24 cellular contexts compared by ENCODE assay signal in genomic region chr3:156792114-156792513, GRCh38. TPM values are rescaled to one million over a fixed set of nuclear protein-coding genes. Genes with fewer than 3 reads are reported as not detected.
DNase-seq lines count a peak whose midpoint lies in the region; ATAC-seq, FAIRE-seq and TF ChIP-seq lines count a peak whose summit lies in the region.
"Had no signal": no experiment of that assay in that cellular context is flagged by ENCODE, and none has a peak within 500 bp of the region (broad histone marks: within the 10 kb centered on the region; RNA-seq: fewer than 3 reads in every experiment).

No MANE protein-coding gene starts in this region.

- ATAC-seq in HepG2, result no peak
- no peak for ATAC-seq in HG03135 (IDR thresholded peaks at IDR 0.05; ENCODE audit: unreplicated experiment)

- no peaks in the 10 kb centered on the region for H4K20me1 ChIP-seq in HepG2 (ENCODE audit: insufficient read depth, low read length)

- no peak overlapping the region for H3K4me2 ChIP-seq in HepG2 (ENCODE audit: low read depth, low read length)
- H3K4me2 ChIP-seq in skeletal muscle satellite cell (ENCODE audit: low read length), result peak overlapping the region; percentile 5

- WGBS in HepG2 (ENCODE audit: low lambda C conversion rate), result 41% methylated on average over 3 of the region's 3 CpGs

- H3K4me3 Mint-ChIP-seq in T-helper 2 cell treated with Interferon-gamma antibody and Interleukin-4, amounts not matched to agents 5 μg/mL and 100 μg/mL, for 36 hours, result no peak overlapping the region
- H3K4me3 Mint-ChIP-seq: nephron progenitor cell had no signal

- H3K9me3 ChIP-seq in HepG2 (ENCODE audit: low read length), result no peaks in the 10 kb centered on the region
- no peaks in the 10 kb centered on the region for H3K9me3 ChIP-seq in skeletal muscle satellite cell (replicated peaks; ENCODE audit: low read length)
- H3K9me3 ChIP-seq: breast epithelium had no signal

- DNase-seq in T-helper 2 cell treated with Interferon-gamma antibody and Interleukin-4, amounts not matched to agents 5 μg/mL and 100 μg/mL, for 36 hours (ENCODE audit: low spot score), result no peak
- DNase-seq in T-helper 2 cell (no peak), astrocyte of the spinal cord (ENCODE audit: low read depth, low spot score) (peak; percentile 17), HepG2 (ENCODE audit: low spot score) (no peak), NCI-H2081 treated with DMSO at 0.1 percent for 48 hours (lab: John Stamatoyannopoulos, UW) (no peak), head of caudate nucleus (no peak)
- DNase-seq: 8988T; activated CD4-positive, alpha-beta T cell treated with anti-CD3 and anti-CD28 coated beads for 1 hour; activated effector memory CD4-positive, alpha-beta T cell treated with Interleukin-2 at 50 U/mL for 16 hours; COR-L47; dermis blood vessel endothelial cell; erythroblast; left cardiac atrium; midbrain; NCI-H1105; NCI-H2081; NCI-H446; nephron progenitor cell; NK-92 treated with Interleukin-12 subunit alpha and Interleukin-12 subunit beta, amount 100 ng/mL, for 24 hours had no signal

- no TSS peak for BruUV-seq in HepG2 (replicated peaks; lab: Mats Ljungman, UMichigan)

- no peak overlapping the region for H3K4me3 ChIP-seq in astrocyte of the spinal cord (ENCODE audit: low read depth, low read length)
- H3K4me3 ChIP-seq in HepG2 (replicated peaks in 1 of 3; ENCODE audit: insufficient read depth in 1 of 3, low read depth in 2 of 3, low read length in 3 of 3), result no peak overlapping the region
- H3K4me3 ChIP-seq in skeletal muscle satellite cell (ENCODE audit: low read length), result no peak overlapping the region
- H3K4me3 ChIP-seq: breast epithelium had no signal

- TF ChIP-seq CTCF in astrocyte of the spinal cord (IDR thresholded peaks at IDR 0.05; ENCODE audit: low read depth, low read length) (no peak), HepG2 (CRISPR knock-in tag; IDR thresholded peaks at IDR 0.05) (no peak)

- H3K27me3 ChIP-seq in HepG2 (ENCODE audit: control insufficient read depth in 1 of 2, insufficient read depth in 2 of 2, low read length in 2 of 2) (no peaks in the 10 kb centered on the region; a peak in 1 of 5 replicates), skeletal muscle satellite cell (ENCODE audit: control insufficient read depth, insufficient read depth, low read length) (no peaks in the 10 kb centered on the region)
- H3K27me3 ChIP-seq: breast epithelium had no signal

- no peak overlapping the region for H3K9ac ChIP-seq in HepG2 (ENCODE audit: insufficient read depth, low read depth, low read length)
- H3K9ac ChIP-seq in skeletal muscle satellite cell (ENCODE audit: low read depth, low read length), result peak overlapping the region; percentile 68

- peaks cover 48% of the 10 kb centered on the region for H3K4me1 Mint-ChIP-seq in T-helper 2 cell treated with Interferon-gamma antibody and Interleukin-4, amounts not matched to agents 5 μg/mL and 100 μg/mL, for 36 hours (ENCODE audit: low read depth)

- H3K9me3 Mint-ChIP-seq in T-helper 2 cell treated with Interferon-gamma antibody and Interleukin-4, amounts not matched to agents 5 μg/mL and 100 μg/mL, for 36 hours, result peaks cover 5% of the 10 kb centered on the region
- H3K9me3 Mint-ChIP-seq: nephron progenitor cell had no signal

- H3K27ac Mint-ChIP-seq in T-helper 2 cell treated with Interferon-gamma antibody and Interleukin-4, amounts not matched to agents 5 μg/mL and 100 μg/mL, for 36 hours, result peak overlapping the region; percentile 60

- CTCF ChIA-PET in HepG2 (lab: Yijun Ruan, JAX; ENCODE audit: low intra/inter-chr PET ratio, low total read pairs), result no interaction called here

- H3K4me1 ChIP-seq in HepG2 (ENCODE audit: insufficient read depth, low read length), result peaks cover 51% of the 10 kb centered on the region
- peaks cover 82% of the 10 kb centered on the region for H3K4me1 ChIP-seq in skeletal muscle satellite cell (ENCODE audit: control insufficient read depth, insufficient read depth, low read length)
- H3K4me1 ChIP-seq: breast epithelium had no signal

- H3K36me3 Mint-ChIP-seq in T-helper 2 cell treated with Interferon-gamma antibody and Interleukin-4, amounts not matched to agents 5 μg/mL and 100 μg/mL, for 36 hours (ENCODE audit: low read depth), result peaks cover 40% of the 10 kb centered on the region

- TF ChIP-seq EP300 in HepG2 (IDR thresholded peaks at IDR 0.05; ENCODE audit: low read depth in 2 of 2, low read length in 2 of 2) (no peak), HepG2 (CRISPR knock-in tag; IDR thresholded peaks at IDR 0.05; ENCODE audit: borderline replicate concordance) (no peak)

- intact Hi-C loops in HepG2 (cut with micrococcal nuclease; ENCODE audit: unreplicated experiment), result no loop called here
- intact Hi-C loops in head of caudate nucleus (cut with DNase I), result no loop called here

- no peaks in the 10 kb centered on the region for H3K79me2 ChIP-seq in HepG2 (ENCODE audit: insufficient read depth, low read length)

- H2AFZ ChIP-seq in HepG2 (ENCODE audit: low read length), result no peak overlapping the region

- POLR2A ChIA-PET in HepG2 (lab: Yijun Ruan, JAX), result no interaction called here

- no peaks in the 10 kb centered on the region for H3K27me3 Mint-ChIP-seq in T-helper 2 cell treated with Interferon-gamma antibody and Interleukin-4, amounts not matched to agents 5 μg/mL and 100 μg/mL, for 36 hours (ENCODE audit: low read depth)

- TF ChIP-seq RAD21 in HepG2 (CRISPR knock-in tag; IDR thresholded peaks at IDR 0.05), result no peak

- H3K27ac ChIP-seq in HepG2 (ENCODE audit: extremely low read length, insufficient read depth, low read length), result no peak overlapping the region
- H3K27ac ChIP-seq: breast epithelium had no signal

- FAIRE-seq in HepG2 (lab: Jason Lieb, UNC), result no peak
- FAIRE-seq: TTC549, urothelium cell line had no signal

- in situ Hi-C loops in astrocyte of the spinal cord (cut with HindIII; ENCODE audit: low sequenced_read_pairs), result no loop called here
- in situ Hi-C loops in HepG2 (cut with HindIII; ENCODE audit: extremely low pct_ligation_motif_present, low pct_unique_long_range_greater_than_20kb), result no loop called here

- TF ChIP-seq POLR2A in HepG2 (IDR thresholded peaks at IDR 0.05; ENCODE audit: insufficient read depth in 1 of 2, low read depth in 2 of 2, low read length in 2 of 2), result no peak

- H3K36me3 ChIP-seq in HepG2 (replicated peaks in 1 of 2; ENCODE audit: control insufficient read depth in 1 of 2, insufficient read depth in 2 of 2, low read length in 2 of 2), result no peaks in the 10 kb centered on the region
- no peaks in the 10 kb centered on the region for H3K36me3 ChIP-seq in skeletal muscle satellite cell (ENCODE audit: insufficient read depth, low read length)
- H3K36me3 ChIP-seq: breast epithelium had no signal

TF ChIP-seq in HepG2, 621 proteins besides CTCF, POLR2A, EP300 and RAD21:
- TF ChIP-seq CHD2 (IDR thresholded peaks at IDR 0.05; ENCODE audit: low read depth, low read length) (no peak), ZNF207 (IDR thresholded peaks at IDR 0.05; ENCODE audit: borderline replicate concordance) (no peak), EHMT2 (IDR thresholded peaks at IDR 0.05; ENCODE audit: borderline replicate concordance, low read depth, low read length) (peak; percentile 22; the same call in 1 of the 2 replicates), ZNF644 (CRISPR knock-in tag; IDR thresholded peaks at IDR 0.05; ENCODE audit: low read depth) (peak; percentile 77), ZNF670 (CRISPR knock-in tag; IDR thresholded peaks at IDR 0.05; ENCODE audit: borderline replicate concordance) (no peak), HNF4A (CRISPR knock-in tag; IDR thresholded peaks at IDR 0.05) (peak; percentile 26; the same call in 1 of the 2 replicates), NFYB (CRISPR knock-in tag; IDR thresholded peaks at IDR 0.05) (no peak)

RNA-seq across cellular contexts. Expression of gene LEKR1, which starts 34.0 kb away (rescaled TPM):
- 0.91 and 1.5 TPM in 2 replicates for total RNA-seq in HepG2 (2016; rRNA removed; fragmentation: Illumina TruSeq; extraction: Trizol)
- 0.61 and 0.79 TPM in 2 replicates for total RNA-seq in HepG2 (2016; cell fraction: cytosol; rRNA removed; fragmentation: Illumina TruSeq; extraction: Trizol; ENCODE audit: low read depth)
- total RNA-seq in HepG2 (2016; cell fraction: insoluble cytoplasmic fraction; rRNA removed; fragmentation: Illumina TruSeq; extraction: Trizol), result 0.17 and 0.33 TPM in 2 replicates
- 0.22 and 0.62 TPM in 2 replicates for total RNA-seq in HepG2 (2016; cell fraction: membrane; rRNA removed; fragmentation: Illumina TruSeq; extraction: Trizol)
- 2.9 TPM in 2 replicates for total RNA-seq in HepG2 (2016; cell fraction: nucleus; rRNA removed; fragmentation: Illumina TruSeq; extraction: Trizol)
- polyA plus RNA-seq in HepG2 (2011; rRNA removed), result 0.39 and 0.49 TPM in 2 replicates
- polyA plus RNA-seq in HepG2 (2011; cell fraction: cytosol; rRNA removed), result 0.04 and 0.42 TPM in 2 replicates
- 0.14 and 0.33 TPM in 2 replicates for polyA plus RNA-seq in HepG2 (2011; cell fraction: nucleus; rRNA removed)
- polyA plus RNA-seq in HepG2 (2012), result 0.25 and 0.63 TPM in 2 replicates
- polyA plus RNA-seq in HepG2 (2016; cell fraction: cytosol; fragmentation: Illumina TruSeq; extraction: Trizol; ENCODE audit: low read depth), result 0.61 and 0.87 TPM in 2 replicates
- 0.84 and 1.2 TPM in 2 replicates for polyA plus RNA-seq in HepG2 (2016; cell fraction: insoluble cytoplasmic fraction; fragmentation: Illumina TruSeq; extraction: Trizol; ENCODE audit: low read depth)
- 0.22 and 0.51 TPM in 2 replicates for polyA plus RNA-seq in HepG2 (2016; cell fraction: membrane; fragmentation: Illumina TruSeq; extraction: Trizol; ENCODE audit: low read depth)
- polyA plus RNA-seq in HepG2 (2016; cell fraction: nucleus; fragmentation: Illumina TruSeq; extraction: Trizol; ENCODE audit: insufficient read depth, low read depth), result 0.47 TPM in 1 of 2 replicates, not detected in the other
- polyA minus RNA-seq in HepG2 (2011; rRNA and poly(A)+ RNA removed; ENCODE audit: low replicate concordance), result 0.18 and 1.6 TPM in 2 replicates
- polyA minus RNA-seq in HepG2 (2011; cell fraction: cytosol; rRNA and poly(A)+ RNA removed), result not detected in 2 replicates
- polyA minus RNA-seq in HepG2 (2011; cell fraction: nucleus; rRNA and poly(A)+ RNA removed), result 3.3 and 3.9 TPM in 2 replicates
- 0.44 TPM in 1 of 2 replicates, not detected in the other for total RNA-seq in skeletal muscle satellite cell (2012; rRNA removed)
